In genomic region chr17:56593073-56593740, GRCh38 we compare ENCODE assay signal across 8 cellular contexts. TPM values are rescaled to one million over a fixed set of nuclear protein-coding genes. Genes with fewer than 3 reads are reported as not detected.
DNase-seq lines count a peak whose midpoint lies in the region; ATAC-seq and TF ChIP-seq lines count a peak whose summit lies in the region.

TSS of gene NOG (plus strand) at chr17:56593699. CDS start at chr17:56594224, 525 bp downstream.

- H3K4me1 ChIP-seq in ACC112 (ENCODE audit: control insufficient read depth, insufficient read depth, low read length, unreplicated experiment): peaks cover 5% of the 10 kb centered on the region
- no peaks in the 10 kb centered on the region for H3K4me1 ChIP-seq in OCI-LY1 (ENCODE audit: insufficient read depth, low read length, severe bottlenecking)

- peak within 1 kb of the TSS; percentile 36; the same call in 1 of the 2 replicates for H3K4me2 ChIP-seq in OCI-LY1 (ENCODE audit: low read length)

- H3K27ac ChIP-seq in ACC112 (ENCODE audit: low read depth, low read length) (no peak within 1 kb of the TSS), OCI-LY1 (ENCODE audit: low read depth, low read length, poor library complexity, severe bottlenecking) (no peak within 1 kb of the TSS)

- no peak for TF ChIP-seq CTCF in OCI-LY1 (IDR thresholded peaks at IDR 0.05; ENCODE audit: low read length)

- H2AFZ ChIP-seq in ACC112 (ENCODE audit: low read length, unreplicated experiment): no peak within 1 kb of the TSS
- H2AFZ ChIP-seq in OCI-LY1 (ENCODE audit: low read length): no peak within 1 kb of the TSS

- H3K27ac Mint-ChIP-seq in activated naive CD4-positive, alpha-beta T cell treated with anti-CD3 and anti-CD28 coated beads, Interleukin-2, amount 10 ng/mL, durations not matched to agents 7 days and 5 days: peak within 1 kb of the TSS; percentile 28

- H3K79me2 ChIP-seq in ACC112 (ENCODE audit: control insufficient read depth, insufficient read depth, low read length, unreplicated experiment): no peaks in the 10 kb centered on the region
- H3K79me2 ChIP-seq in OCI-LY1 (ENCODE audit: insufficient read depth, low read length): no peaks in the 10 kb centered on the region

- peak within 1 kb of the TSS; percentile 77 for H3K4me3 ChIP-seq in ACC112 (ENCODE audit: low read depth, low read length)
- peak within 1 kb of the TSS; percentile 63 for H3K4me3 ChIP-seq in H7 (ENCODE audit: insufficient read depth, low read depth, low read length)
- H3K4me3 ChIP-seq in OCI-LY1 (ENCODE audit: low read depth, low read length, poor library complexity, severe bottlenecking): no peak within 1 kb of the TSS

- H3K27me3 ChIP-seq in ACC112 (ENCODE audit: insufficient read depth, low read length) (peaks cover 78% of the 10 kb centered on the region), H7 (ENCODE audit: control insufficient read depth, insufficient read depth, low read length) (peaks cover 52% of the 10 kb centered on the region), OCI-LY1 (ENCODE audit: insufficient read depth, low read length) (peaks cover 8% of the 10 kb centered on the region; the same call in 1 of the 2 replicates)

- no peaks in the 10 kb centered on the region for H4K20me1 ChIP-seq in OCI-LY1 (ENCODE audit: insufficient read depth, low read length)

- CTCF ChIA-PET in activated naive CD4-positive, alpha-beta T cell treated with anti-CD3 and anti-CD28 coated beads, Interleukin-2, amount 10 ng/mL, durations not matched to agents 7 days and 5 days (lab: Charles Lee): interaction anchor here (1.2 to 6.9 kb wide), 8 partner anchors 16 to 193 kb away, joined by 3 to 93 read pairs (median 13); no protein-coding TSS in a partner anchor

- DNase-seq in H7: peak; percentile 90
- peak; percentile 57 for DNase-seq in activated naive CD4-positive, alpha-beta T cell treated with anti-CD3 and anti-CD28 coated beads, Interleukin-2, amount 10 ng/mL, durations not matched to agents 7 days and 5 days
- DNase-seq in globus pallidus (ENCODE audit: low spot score): peak; percentile 53
- peak in 47 of 56 donors; percentile 20 to 77 (median 59) for DNase-seq in nucleus accumbens (lab: John Stamatoyannopoulos, UW)
- no peak for DNase-seq in HUDEP-2 (lab: John Stamatoyannopoulos, UW; ENCODE audit: unreplicated experiment in 76 of 76)

- H3F3A ChIP-seq in OCI-LY1 (ENCODE audit: insufficient read depth, low read length): no peaks in the 10 kb centered on the region

- no peaks in the 10 kb centered on the region for H3K9me3 ChIP-seq in OCI-LY1 (ENCODE audit: low read length)

- H3K27me3 Mint-ChIP-seq in activated naive CD4-positive, alpha-beta T cell treated with anti-CD3 and anti-CD28 coated beads, Interleukin-2, amount 10 ng/mL, durations not matched to agents 7 days and 5 days: peaks cover 92% of the 10 kb centered on the region

- H3K4me3 Mint-ChIP-seq in activated naive CD4-positive, alpha-beta T cell treated with anti-CD3 and anti-CD28 coated beads, Interleukin-2, amount 10 ng/mL, durations not matched to agents 7 days and 5 days: peak within 1 kb of the TSS; percentile 69

- H3K9ac ChIP-seq in OCI-LY1 (ENCODE audit: low read length): no peak within 1 kb of the TSS

- no peak for ATAC-seq in HG03342 (IDR thresholded peaks at IDR 0.05; ENCODE audit: unreplicated experiment)

- H3K36me3 ChIP-seq in ACC112 (ENCODE audit: insufficient read depth, low read length) (no peaks in the 10 kb centered on the region), H7 (replicated peaks; ENCODE audit: control insufficient read depth, insufficient read depth, low read length) (no peaks in the 10 kb centered on the region), OCI-LY1 (ENCODE audit: insufficient read depth, low read length) (no peaks in the 10 kb centered on the region)

- H3K36me3 Mint-ChIP-seq in activated naive CD4-positive, alpha-beta T cell treated with anti-CD3 and anti-CD28 coated beads, Interleukin-2, amount 10 ng/mL, durations not matched to agents 7 days and 5 days: peaks cover 3% of the 10 kb centered on the region

- H3K4me1 Mint-ChIP-seq in activated naive CD4-positive, alpha-beta T cell treated with anti-CD3 and anti-CD28 coated beads, Interleukin-2, amount 10 ng/mL, durations not matched to agents 7 days and 5 days: peaks cover 38% of the 10 kb centered on the region

- no peaks in the 10 kb centered on the region for H3K9me2 ChIP-seq in OCI-LY1 (ENCODE audit: low read depth, low read length)

- H3K9me3 Mint-ChIP-seq in activated naive CD4-positive, alpha-beta T cell treated with anti-CD3 and anti-CD28 coated beads, Interleukin-2, amount 10 ng/mL, durations not matched to agents 7 days and 5 days: no peaks in the 10 kb centered on the region

RNA-seq across cellular contexts. Expression of gene NOG, which starts in this region (rescaled TPM):
- 0.78 and 4.1 TPM in 2 replicates for total RNA-seq in H7 (2014; rRNA removed; shearing (Covaris generic))

Comparison
In these comparisons a context has a peak if more than half of its experiments do, and no peak if none do; other contexts are left out.
1. DNase-seq: peak in H7 (single experiment), activated naive CD4-positive, alpha-beta T cell treated with anti-CD3 and anti-CD28 coated beads, Interleukin-2, amount 10 ng/mL, durations not matched to agents 7 days and 5 days (single experiment), globus pallidus (single experiment) and nucleus accumbens (47 of 56); none in HUDEP-2 (0 of 76).